In the genomic region with DNA sequence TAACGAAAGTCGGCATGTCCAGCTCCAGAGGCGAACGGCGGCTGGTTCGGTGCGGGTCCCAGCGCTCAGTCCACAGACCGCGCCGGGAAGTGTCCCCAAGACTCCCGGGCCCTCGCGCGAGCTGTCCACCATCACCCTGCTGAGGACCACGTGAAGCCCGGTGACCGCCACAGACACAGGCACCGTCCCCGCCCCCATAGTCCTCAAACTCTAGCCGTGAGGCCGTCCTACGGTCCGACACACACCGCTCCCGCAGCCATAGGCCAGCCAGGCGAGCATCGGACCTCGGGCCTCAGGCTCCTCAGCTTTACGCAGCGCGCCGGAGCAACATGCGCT, we compare ENCODE assay signal across 8 cellular contexts.
DNase-seq lines count a peak whose midpoint lies in the region; TF ChIP-seq lines count a peak whose summit lies in the region.

No MANE protein-coding gene starts in this region.

- peaks cover 27% of the 10 kb centered on the region for H3K4me1 Mint-ChIP-seq in T-helper 1 cell treated with Interleukin-12 subunit alpha and Interleukin-12 subunit beta and Interleukin-4 antibody, amounts not matched to agents 30 μg/mL and 1 μg/mL, for 36 hours (ENCODE audit: low read depth)
- H3K4me1 Mint-ChIP-seq in stimulated activated naive CD8-positive, alpha-beta T cell treated with anti-CD3 and anti-CD28 coated beads, Interleukin-15, Interleukin-2, amounts not matched to agents 100 ng/mL and 50 ng/mL, for 24 hours (ENCODE audit: low read depth): peaks cover 24% of the 10 kb centered on the region

- in situ Hi-C loops in HAP-1 (cut with MboI; ENCODE audit: low sequenced_read_pairs) (loop anchor here (25.0 kb wide), 1 partner anchor 1197 kb away; no protein-coding TSS in a partner anchor), astrocyte of the cerebellum (cut with HindIII; ENCODE audit: low sequenced_read_pairs) (no loop called here)

- peaks cover 12% of the 10 kb centered on the region for H3K4me1 ChIP-seq in HAP-1
- H3K4me1 ChIP-seq in Loucy (ENCODE audit: insufficient read depth, low read length, poor library complexity, severe bottlenecking): peaks cover 18% of the 10 kb centered on the region

- H3K9me3 ChIP-seq in HAP-1 (no peaks in the 10 kb centered on the region), Loucy (ENCODE audit: insufficient read depth, low read depth, low read length) (no peaks in the 10 kb centered on the region)

- no peaks in the 10 kb centered on the region for H3K9me3 Mint-ChIP-seq in T-helper 1 cell treated with Interleukin-12 subunit alpha and Interleukin-12 subunit beta and Interleukin-4 antibody, amounts not matched to agents 30 μg/mL and 1 μg/mL, for 36 hours
- no peaks in the 10 kb centered on the region for H3K9me3 Mint-ChIP-seq in stimulated activated naive CD8-positive, alpha-beta T cell treated with anti-CD3 and anti-CD28 coated beads, Interleukin-15, Interleukin-2, amounts not matched to agents 100 ng/mL and 50 ng/mL, for 24 hours

- H3K79me2 ChIP-seq in Loucy (ENCODE audit: insufficient read depth, low read length): peaks cover 27% of the 10 kb centered on the region

- no peaks in the 10 kb centered on the region for H3F3A ChIP-seq in Loucy (ENCODE audit: low read depth)

- no peak for TF ChIP-seq CTCF in Loucy (conservative IDR thresholded peaks at IDR 0.05; ENCODE audit: low read length)
- no peak for TF ChIP-seq CTCF in astrocyte of the cerebellum (IDR thresholded peaks at IDR 0.05; ENCODE audit: low read depth, low read length, missing control alignments)

- H3K27me3 Mint-ChIP-seq in T-helper 1 cell treated with Interleukin-12 subunit alpha and Interleukin-12 subunit beta and Interleukin-4 antibody, amounts not matched to agents 30 μg/mL and 1 μg/mL, for 36 hours (ENCODE audit: low read depth): no peaks in the 10 kb centered on the region
- H3K27me3 Mint-ChIP-seq in stimulated activated naive CD8-positive, alpha-beta T cell treated with anti-CD3 and anti-CD28 coated beads, Interleukin-15, Interleukin-2, amounts not matched to agents 100 ng/mL and 50 ng/mL, for 24 hours: no peaks in the 10 kb centered on the region

- H3K4me3 Mint-ChIP-seq in T-helper 1 cell treated with Interleukin-12 subunit alpha and Interleukin-12 subunit beta and Interleukin-4 antibody, amounts not matched to agents 30 μg/mL and 1 μg/mL, for 36 hours: peak overlapping the region; percentile 92
- peak overlapping the region; percentile 91 for H3K4me3 Mint-ChIP-seq in stimulated activated naive CD8-positive, alpha-beta T cell treated with anti-CD3 and anti-CD28 coated beads, Interleukin-15, Interleukin-2, amounts not matched to agents 100 ng/mL and 50 ng/mL, for 24 hours

- H3K4me2 ChIP-seq in Loucy (ENCODE audit: low read depth, low read length, poor library complexity, severe bottlenecking): peak overlapping the region; percentile 84

- H3K4me3 ChIP-seq in HAP-1 (peak overlapping the region; percentile 89), Loucy (ENCODE audit: low read length, poor library complexity, severe bottlenecking) (peak overlapping the region; percentile 93), astrocyte of the cerebellum (ENCODE audit: low read depth, low read length) (peak overlapping the region; percentile 93)

- peak overlapping the region; percentile 97 for H3K27ac Mint-ChIP-seq in T-helper 1 cell treated with Interleukin-12 subunit alpha and Interleukin-12 subunit beta and Interleukin-4 antibody, amounts not matched to agents 30 μg/mL and 1 μg/mL, for 36 hours
- H3K27ac Mint-ChIP-seq in stimulated activated naive CD8-positive, alpha-beta T cell treated with anti-CD3 and anti-CD28 coated beads, Interleukin-15, Interleukin-2, amounts not matched to agents 100 ng/mL and 50 ng/mL, for 24 hours: peak overlapping the region; percentile 93

- peak overlapping the region; percentile 83 for H2AFZ ChIP-seq in Loucy (ENCODE audit: low read length)

- H3K27me3 ChIP-seq in HAP-1 (ENCODE audit: low read depth) (no peaks in the 10 kb centered on the region), Loucy (ENCODE audit: insufficient read depth, low read length, poor library complexity, severe bottlenecking) (no peaks in the 10 kb centered on the region)

- H3K9ac ChIP-seq in Loucy (ENCODE audit: low read depth, low read length, poor library complexity, severe bottlenecking): peak overlapping the region; percentile 84

- no peaks in the 10 kb centered on the region for H3K9me2 ChIP-seq in Loucy (replicated peaks; ENCODE audit: low read depth, low read length)

- DNase-seq in T-helper 1 cell (no peak), HAP-1 (ENCODE audit: low spot score in 2 of 2) (peak in 1 of 2 experiments; percentile 64), astrocyte of the cerebellum (ENCODE audit: low read depth) (no peak), iPS-NIHi7 (ENCODE audit: extremely low spot score) (peak; percentile 60)
- no peak for DNase-seq in activated CD8-positive, alpha-beta memory T cell treated with anti-CD3 and anti-CD28 coated beads, Interleukin-2, amount 50 U/mL, for 48 hours

- no peaks in the 10 kb centered on the region for H4K20me1 ChIP-seq in Loucy (ENCODE audit: insufficient read depth, low read length, poor library complexity, severe bottlenecking)

- H3K36me3 ChIP-seq in HAP-1 (replicated peaks) (peaks cover 30% of the 10 kb centered on the region), Loucy (ENCODE audit: insufficient read depth, low read length) (peaks cover 18% of the 10 kb centered on the region; the same call in 1 of the 2 replicates)

- H3K36me3 Mint-ChIP-seq in T-helper 1 cell treated with Interleukin-12 subunit alpha and Interleukin-12 subunit beta and Interleukin-4 antibody, amounts not matched to agents 30 μg/mL and 1 μg/mL, for 36 hours (ENCODE audit: low read depth): peaks cover 22% of the 10 kb centered on the region
- peaks cover 33% of the 10 kb centered on the region for H3K36me3 Mint-ChIP-seq in stimulated activated naive CD8-positive, alpha-beta T cell treated with anti-CD3 and anti-CD28 coated beads, Interleukin-15, Interleukin-2, amounts not matched to agents 100 ng/mL and 50 ng/mL, for 24 hours (ENCODE audit: low read depth)
